ENCODE assay signal across 9 cellular contexts in genomic region chr11:102267602-102268001, GRCh38. TPM values are rescaled to one million over a fixed set of nuclear protein-coding genes. Genes with fewer than 3 reads are reported as not detected.
DNase-seq lines count a peak whose midpoint lies in the region.
"Had no signal": no experiment of that assay in that cellular context is flagged by ENCODE, and none has a peak within 500 bp of the region (broad histone marks: within the 10 kb centered on the region; RNA-seq: fewer than 3 reads in every experiment).

No MANE protein-coding gene starts in this region.

- H3K36me3 ChIP-seq in effector memory CD4-positive, alpha-beta T cell (ENCODE audit: control insufficient read depth, insufficient read depth, low read length): no peaks in the 10 kb centered on the region

- no peaks in the 10 kb centered on the region for H3K9me3 ChIP-seq in effector memory CD4-positive, alpha-beta T cell (ENCODE audit: control insufficient read depth, low read length)

- no peak overlapping the region for H3K27ac ChIP-seq in effector memory CD4-positive, alpha-beta T cell (ENCODE audit: insufficient read depth, low read length, poor library complexity, severe bottlenecking)

- no peak overlapping the region for H3K4me3 ChIP-seq in effector memory CD4-positive, alpha-beta T cell (ENCODE audit: insufficient read depth, low read depth, low read length, poor library complexity, severe bottlenecking)

- peaks cover 13% of the 10 kb centered on the region for H3K4me1 ChIP-seq in effector memory CD4-positive, alpha-beta T cell (ENCODE audit: control insufficient read depth, insufficient read depth, low read length, poor library complexity, severe bottlenecking)

- H3K27me3 ChIP-seq in effector memory CD4-positive, alpha-beta T cell (replicated peaks; ENCODE audit: control insufficient read depth, insufficient read depth, low read length, poor library complexity, severe bottlenecking): no peaks in the 10 kb centered on the region

- peak; percentile 58 for DNase-seq in Daoy (ENCODE audit: low read depth)
- peak; percentile 71 for DNase-seq in RPMI7951 (ENCODE audit: low read depth)
- peak; percentile 58 for DNase-seq in fibroblast of gingiva (ENCODE audit: low read depth)
- peak; percentile 51 for DNase-seq in renal cortical epithelial cell (ENCODE audit: low read depth)
- no peak for DNase-seq in activated effector memory CD4-positive, alpha-beta T cell treated with anti-CD3 and anti-CD28 coated beads, Interleukin-2, amount 50 U/mL, for 16 hours
- no peak for DNase-seq in stimulated activated CD8-positive, alpha-beta memory T cell treated with anti-CD3 and anti-CD28 coated beads, Interleukin-4, amount 100 ng/mL, for 48 hours
- DNase-seq in effector memory CD4-positive, alpha-beta T cell: no peak
- DNase-seq in T1000 (lab: John Stamatoyannopoulos, UW): no peak
- DNase-seq: activated B cell treated with CpG ODN at 0.5 μM for 24 hours had no signal

RNA-seq across cellular contexts. Expression of gene BIRC3, which starts 49.7 kb away (rescaled TPM):
- total RNA-seq in Daoy (2014; rRNA removed; shearing (Covaris generic)): 21.3 and 24.7 TPM in 2 replicates
- total RNA-seq in RPMI7951 (2014; rRNA removed; shearing (Covaris generic)): 4.8 and 9.3 TPM in 2 replicates
- total RNA-seq in renal cortical epithelial cell: 69.9 and 130 TPM in 2 replicates

Comparison
In these comparisons a context has a peak if more than half of its experiments do, and no peak if none do; other contexts are left out.
1. DNase-seq: peak in Daoy (single experiment), RPMI7951 (single experiment), fibroblast of gingiva (single experiment) and renal cortical epithelial cell (single experiment); none in activated effector memory CD4-positive, alpha-beta T cell treated with anti-CD3 and anti-CD28 coated beads, Interleukin-2, amount 50 U/mL, for 16 hours (single experiment), stimulated activated CD8-positive, alpha-beta memory T cell treated with anti-CD3 and anti-CD28 coated beads, Interleukin-4, amount 100 ng/mL, for 48 hours (single experiment), effector memory CD4-positive, alpha-beta T cell (0 of 3) and T1000 (single experiment).